9 cellular contexts compared by ENCODE assay signal in genomic region chr12:47021298-47021697, GRCh38. TPM values are rescaled to one million over a fixed set of nuclear protein-coding genes. Genes with fewer than 3 reads are reported as not detected.
DNase-seq lines count a peak whose midpoint lies in the region; ATAC-seq, FAIRE-seq and TF ChIP-seq lines count a peak whose summit lies in the region.
"Had no signal": no experiment of that assay in that cellular context is flagged by ENCODE, and none has a peak within 500 bp of the region (broad histone marks: within the 10 kb centered on the region; RNA-seq: fewer than 3 reads in every experiment).

No MANE protein-coding gene starts in this region.

- H3K9me3 ChIP-seq in HepG2 (ENCODE audit: low read length) (no peaks in the 10 kb centered on the region), upper lobe of right lung (no peaks in the 10 kb centered on the region)
- H3K9me3 ChIP-seq: BLaER1 had no signal

- FAIRE-seq in HepG2 (lab: Jason Lieb, UNC): peak; percentile 77

- peak; percentile 45 for TF ChIP-seq CTCF in cardiac fibroblast (IDR thresholded peaks at IDR 0.05; ENCODE audit: low read depth, low read length)
- peak; percentile 81 for TF ChIP-seq CTCF in HepG2 (CRISPR knock-in tag; IDR thresholded peaks at IDR 0.05)
- TF ChIP-seq CTCF in upper lobe of right lung (IDR thresholded peaks at IDR 0.05): peak; percentile 76

- no peak for TF ChIP-seq EP300 in HepG2 (IDR thresholded peaks at IDR 0.05; ENCODE audit: low read depth in 2 of 2, low read length in 2 of 2)
- no peak for TF ChIP-seq EP300 in HepG2 (CRISPR knock-in tag; IDR thresholded peaks at IDR 0.05; ENCODE audit: borderline replicate concordance)

- H3K9ac ChIP-seq in HepG2 (ENCODE audit: insufficient read depth, low read depth, low read length): no peak overlapping the region
- H3K9ac ChIP-seq: BLaER1 had no signal

- TF ChIP-seq POLR2A in HepG2 (IDR thresholded peaks at IDR 0.05; ENCODE audit: insufficient read depth in 1 of 2, low read depth in 2 of 2, low read length in 2 of 2): no peak

- peaks cover 1 to 7% of the 10 kb centered on the region in 2 experiments; a peak in 3 of 5 replicates for H3K27me3 ChIP-seq in HepG2 (ENCODE audit: control insufficient read depth in 1 of 2, insufficient read depth in 2 of 2, low read length in 2 of 2)
- H3K27me3 ChIP-seq in upper lobe of right lung: no peaks in the 10 kb centered on the region
- H3K27me3 ChIP-seq: BLaER1 had no signal

- H3K79me2 ChIP-seq in HepG2 (ENCODE audit: insufficient read depth, low read length): no peaks in the 10 kb centered on the region

- DNase-seq in DMS79 treated with DMSO at 0.1 percent for 48 hours (lab: John Stamatoyannopoulos, UW) (peak; percentile 31), DMS79 (lab: John Stamatoyannopoulos, UW) (no peak), HT-29 (ENCODE audit: low spot score) (peak; percentile 84), NOMO-1 treated with dmso at 0.1 percent for 144 hours (lab: John Stamatoyannopoulos, UW; ENCODE audit: unreplicated experiment) (peak; percentile 14), cardiac fibroblast (ENCODE audit: low read depth in 2 of 2) (peak; percentile 87 to 95), HepG2 (ENCODE audit: low spot score) (peak; percentile 46), upper lobe of right lung (no peak), activated gamma-delta T cell treated with Interleukin-2 at 50 U/mL for 16 hours (no peak)

- in situ Hi-C loops in HepG2 (cut with HindIII; ENCODE audit: extremely low pct_ligation_motif_present, low pct_unique_long_range_greater_than_20kb): loop anchor here (5.0 kb wide), 1 partner anchor 679 kb away; no protein-coding TSS in a partner anchor

- H3K4me1 ChIP-seq in HepG2 (ENCODE audit: insufficient read depth, low read length): no peaks in the 10 kb centered on the region
- no peaks in the 10 kb centered on the region for H3K4me1 ChIP-seq in upper lobe of right lung

- CTCF ChIA-PET in HepG2 (lab: Yijun Ruan, JAX; ENCODE audit: low intra/inter-chr PET ratio, low total read pairs): interaction anchor here (1.4 to 1.6 kb wide), 3 partner anchors 346 to 949 kb away, joined by 5 to 8 read pairs (median 7); no protein-coding TSS in a partner anchor

- H3K4me2 ChIP-seq in HepG2 (ENCODE audit: low read depth, low read length): no peak overlapping the region
- H3K4me2 ChIP-seq: BLaER1 had no signal

- no peaks in the 10 kb centered on the region for H4K20me1 ChIP-seq in HepG2 (ENCODE audit: insufficient read depth, low read length)
- H4K20me1 ChIP-seq: BLaER1 had no signal

- POLR2A ChIA-PET in HepG2 (lab: Yijun Ruan, JAX): no interaction called here

- H3K27ac ChIP-seq in HepG2 (ENCODE audit: extremely low read length, insufficient read depth, low read length) (no peak overlapping the region), upper lobe of right lung (no peak overlapping the region)
- H3K27ac ChIP-seq: BLaER1 had no signal

- TF ChIP-seq RAD21 in HepG2 (CRISPR knock-in tag; IDR thresholded peaks at IDR 0.05): peak; percentile 47; the same call in 1 of the 2 replicates

- ATAC-seq in HepG2: peak; percentile 54; the same call in 2 of the 3 replicates
- peak; percentile 73 for ATAC-seq in upper lobe of right lung

- intact Hi-C loops in HepG2 (cut with micrococcal nuclease; ENCODE audit: unreplicated experiment): loop anchor here (1.0 to 2.0 kb wide), 3 partner anchors 346 to 896 kb away; no protein-coding TSS in a partner anchor
- intact Hi-C loops in upper lobe of right lung (cut with DNase I): no loop called here

- H2AFZ ChIP-seq in HepG2 (ENCODE audit: low read length): no peak overlapping the region

- WGBS in HepG2 (ENCODE audit: low lambda C conversion rate): 48% methylated on average over 2 of the region's 2 CpGs

- BruUV-seq in HepG2 (replicated peaks; lab: Mats Ljungman, UMichigan): no TSS peak

- no peak overlapping the region for H3K4me3 ChIP-seq in cardiac fibroblast (replicated peaks in 1 of 2; ENCODE audit: low read depth in 2 of 2, low read length in 2 of 2)
- no peak overlapping the region for H3K4me3 ChIP-seq in HepG2 (replicated peaks in 1 of 3; ENCODE audit: insufficient read depth in 1 of 3, low read depth in 2 of 3, low read length in 3 of 3)
- no peak overlapping the region for H3K4me3 ChIP-seq in upper lobe of right lung
- H3K4me3 ChIP-seq: BLaER1 had no signal

- no peaks in the 10 kb centered on the region for H3K36me3 ChIP-seq in HepG2 (replicated peaks in 1 of 2; ENCODE audit: control insufficient read depth in 1 of 2, insufficient read depth in 2 of 2, low read length in 2 of 2)
- no peaks in the 10 kb centered on the region for H3K36me3 ChIP-seq in upper lobe of right lung
- H3K36me3 ChIP-seq: BLaER1 had no signal

TF ChIP-seq in HepG2, 621 proteins besides CTCF, POLR2A, EP300 and RAD21:
- TF ChIP-seq SP2 (CRISPR knock-in tag; IDR thresholded peaks at IDR 0.05): no peak
- peak; percentile 89 for TF ChIP-seq STAG1 (CRISPR knock-in tag; IDR thresholded peaks at IDR 0.05)
- peak; percentile 70 for TF ChIP-seq SMC3 (IDR thresholded peaks at IDR 0.05; ENCODE audit: low read length)
- no peak for TF ChIP-seq GTF2F1 (IDR thresholded peaks at IDR 0.05; ENCODE audit: low read length)
TF ChIP-seq in HepG2: peak in this region for 2.

RNA-seq across cellular contexts. Expression of gene PCED1B, which starts 58.1 kb away (rescaled TPM):
- 3.0 and 4.8 TPM in 2 replicates for total RNA-seq in HT-29 (2014; rRNA removed; shearing (Covaris generic))
- total RNA-seq in HepG2 (2016; rRNA removed; fragmentation: Illumina TruSeq; extraction: Trizol) (0.10 and 0.11 TPM in 2 replicates), upper lobe of right lung (7.6 TPM)
- total RNA-seq in HepG2 (2016; cell fraction: cytosol; rRNA removed; fragmentation: Illumina TruSeq; extraction: Trizol; ENCODE audit: low read depth): not detected in 2 replicates
- total RNA-seq in HepG2 (2016; cell fraction: insoluble cytoplasmic fraction; rRNA removed; fragmentation: Illumina TruSeq; extraction: Trizol): 0.17 and 0.18 TPM in 2 replicates
- total RNA-seq in HepG2 (2016; cell fraction: membrane; rRNA removed; fragmentation: Illumina TruSeq; extraction: Trizol): 0.10 TPM in 1 of 2 replicates, not detected in the other
- total RNA-seq in HepG2 (2016; cell fraction: nucleus; rRNA removed; fragmentation: Illumina TruSeq; extraction: Trizol): not detected in 2 replicates
- polyA plus RNA-seq in HepG2 (2011; rRNA removed): 0.33 and 0.37 TPM in 2 replicates
- 0.20 and 0.28 TPM in 2 replicates for polyA plus RNA-seq in HepG2 (2011; cell fraction: cytosol; rRNA removed)
- 0.34 and 0.40 TPM in 2 replicates for polyA plus RNA-seq in HepG2 (2011; cell fraction: nucleus; rRNA removed)
- 0.25 and 0.32 TPM in 2 replicates for polyA plus RNA-seq in HepG2 (2012)
- polyA plus RNA-seq in HepG2 (2016; cell fraction: cytosol; fragmentation: Illumina TruSeq; extraction: Trizol; ENCODE audit: low read depth): not detected in 2 replicates
- polyA plus RNA-seq in HepG2 (2016; cell fraction: insoluble cytoplasmic fraction; fragmentation: Illumina TruSeq; extraction: Trizol; ENCODE audit: low read depth): 0.24 and 0.64 TPM in 2 replicates
- 0.24 TPM in 1 of 2 replicates, not detected in the other for polyA plus RNA-seq in HepG2 (2016; cell fraction: membrane; fragmentation: Illumina TruSeq; extraction: Trizol; ENCODE audit: low read depth)
- 0.41 and 0.80 TPM in 2 replicates for polyA plus RNA-seq in HepG2 (2016; cell fraction: nucleus; fragmentation: Illumina TruSeq; extraction: Trizol; ENCODE audit: insufficient read depth, low read depth)
- polyA minus RNA-seq in HepG2 (2011; rRNA and poly(A)+ RNA removed; ENCODE audit: low replicate concordance): 0.20 and 0.70 TPM in 2 replicates
- polyA minus RNA-seq in HepG2 (2011; cell fraction: cytosol; rRNA and poly(A)+ RNA removed): not detected in 2 replicates
- not detected in 2 replicates for polyA minus RNA-seq in HepG2 (2011; cell fraction: nucleus; rRNA and poly(A)+ RNA removed)

RNA-seq across cellular contexts. Expression of gene AMIGO2, which starts 58.5 kb away (rescaled TPM):
- 24.3 and 26.2 TPM in 2 replicates for total RNA-seq in HT-29 (2014; rRNA removed; shearing (Covaris generic))
- total RNA-seq in HepG2 (2016; rRNA removed; fragmentation: Illumina TruSeq; extraction: Trizol) (not detected in 2 replicates), upper lobe of right lung (22.8 TPM)
- total RNA-seq in HepG2 (2016; cell fraction: cytosol; rRNA removed; fragmentation: Illumina TruSeq; extraction: Trizol; ENCODE audit: low read depth): not detected in 2 replicates
- total RNA-seq in HepG2 (2016; cell fraction: insoluble cytoplasmic fraction; rRNA removed; fragmentation: Illumina TruSeq; extraction: Trizol): not detected in 2 replicates
- total RNA-seq in HepG2 (2016; cell fraction: membrane; rRNA removed; fragmentation: Illumina TruSeq; extraction: Trizol): not detected in 2 replicates
- not detected in 2 replicates for total RNA-seq in HepG2 (2016; cell fraction: nucleus; rRNA removed; fragmentation: Illumina TruSeq; extraction: Trizol)
- 0.03 TPM in 1 of 2 replicates, not detected in the other for polyA plus RNA-seq in HepG2 (2011; rRNA removed)
- polyA plus RNA-seq in HepG2 (2011; cell fraction: cytosol; rRNA removed): not detected in 2 replicates
- polyA plus RNA-seq in HepG2 (2011; cell fraction: nucleus; rRNA removed): not detected in 2 replicates
- not detected in 2 replicates for polyA plus RNA-seq in HepG2 (2012)
- not detected in 2 replicates for polyA plus RNA-seq in HepG2 (2016; cell fraction: cytosol; fragmentation: Illumina TruSeq; extraction: Trizol; ENCODE audit: low read depth)
- not detected in 2 replicates for polyA plus RNA-seq in HepG2 (2016; cell fraction: insoluble cytoplasmic fraction; fragmentation: Illumina TruSeq; extraction: Trizol; ENCODE audit: low read depth)
- polyA plus RNA-seq in HepG2 (2016; cell fraction: membrane; fragmentation: Illumina TruSeq; extraction: Trizol; ENCODE audit: low read depth): not detected in 2 replicates
- not detected in 2 replicates for polyA plus RNA-seq in HepG2 (2016; cell fraction: nucleus; fragmentation: Illumina TruSeq; extraction: Trizol; ENCODE audit: insufficient read depth, low read depth)
- polyA minus RNA-seq in HepG2 (2011; rRNA and poly(A)+ RNA removed; ENCODE audit: low replicate concordance): 3.8 TPM in 1 of 2 replicates, not detected in the other
- polyA minus RNA-seq in HepG2 (2011; cell fraction: cytosol; rRNA and poly(A)+ RNA removed): not detected in 2 replicates
- not detected in 2 replicates for polyA minus RNA-seq in HepG2 (2011; cell fraction: nucleus; rRNA and poly(A)+ RNA removed)

Comparison
In these comparisons a context has a peak if more than half of its experiments do, and no peak if none do; other contexts are left out.
1. DNase-seq: peak in DMS79 treated with DMSO at 0.1 percent for 48 hours (single experiment), HT-29 (single experiment), NOMO-1 treated with dmso at 0.1 percent for 144 hours (single experiment), cardiac fibroblast (2 of 2) and HepG2 (single experiment); none in DMS79 (single experiment), upper lobe of right lung (single experiment) and activated gamma-delta T cell treated with Interleukin-2 at 50 U/mL for 16 hours (single experiment).
2. RNA of gene AMIGO2, which starts 58.5 kb away (total RNA-seq): 24.3 to 26.2 TPM in HT-29 and 22.8 TPM in upper lobe of right lung (single experiment); not detected in HepG2; every median in the first group is over 10 times any median in the second.
3. Peak in every context shown above with its lines, with median percentiles within 50 percentile points of each other: CTCF ChIP-seq.